23 cellular contexts compared by ENCODE assay signal in genomic region chr17:30472238-30472890, GRCh38. TPM values are rescaled to one million over a fixed set of nuclear protein-coding genes. Genes with fewer than 3 reads are reported as not detected.
DNase-seq lines count a peak whose midpoint lies in the region; ATAC-seq, FAIRE-seq and TF ChIP-seq lines count a peak whose summit lies in the region.
"Had no signal": no experiment of that assay in that cellular context is flagged by ENCODE, and none has a peak within 500 bp of the region (broad histone marks: within the 10 kb centered on the region; RNA-seq: fewer than 3 reads in every experiment).

No MANE protein-coding gene starts in this region.

- no peak overlapping the region for H3K4me3 Mint-ChIP-seq in activated CD8-positive, alpha-beta memory T cell treated with anti-CD3 and anti-CD28 coated beads, Interleukin-2, amount 10 ng/mL, durations not matched to agents 7 days and 5 days
- H3K4me3 Mint-ChIP-seq: activated CD4-positive, alpha-beta memory T cell treated with anti-CD3 and anti-CD28 coated beads for 36 hours; activated naive CD8-positive, alpha-beta T cell treated with anti-CD3 and anti-CD28 coated beads, Interleukin-2, amount 10 ng/mL, durations not matched to agents 7 days and 5 days; activated T-cell treated with anti-CD3 and anti-CD28 coated beads, Interleukin-2, amount 50 U/mL, for 4 hours; B cell had no signal

- CTCF ChIA-PET in HEK293 (lab: Yijun Ruan, JAX) = interaction anchor here (0.6 to 0.8 kb wide), 3 partner anchors 81 to 165 kb away, joined by 3 to 4 read pairs (median 3); no protein-coding TSS in a partner anchor
- CTCF ChIA-PET in activated CD8-positive, alpha-beta memory T cell treated with anti-CD3 and anti-CD28 coated beads, Interleukin-2, amount 10 ng/mL, durations not matched to agents 7 days and 5 days (lab: Charles Lee) = no interaction called here

- no peaks in the 10 kb centered on the region for H3K79me1 ChIP-seq in neuronal stem cell (ENCODE audit: low read depth, low read length)

- H3K36me3 ChIP-seq in HEK293 (ENCODE audit: control insufficient read depth in 2 of 2, insufficient read depth in 1 of 2, low read length in 2 of 2) (peaks cover 0 to under 1% of the 10 kb centered on the region in 2 experiments; a peak in 2 of 3 replicates), esophagus (ENCODE audit: control insufficient read depth in 2 of 2, insufficient read depth in 2 of 2, low read length in 1 of 2) (no peaks in the 10 kb centered on the region), neuronal stem cell (replicated peaks in 1 of 2; ENCODE audit: control insufficient read depth in 2 of 2, insufficient read depth in 2 of 2, low read length in 2 of 2) (no peaks in the 10 kb centered on the region), pancreas (no peaks in the 10 kb centered on the region), small intestine (ENCODE audit: control insufficient read depth in 2 of 2, insufficient read depth in 2 of 2, low read length in 2 of 2) (no peaks in the 10 kb centered on the region)
- H3K36me3 ChIP-seq: gastroesophageal sphincter, thyroid gland had no signal

- no peak overlapping the region for H2BK15ac ChIP-seq in neuronal stem cell (ENCODE audit: low read length)

- intact Hi-C loops in pancreas (cut with DNase I) = no loop called here

- H2BK120ac ChIP-seq in neuronal stem cell (ENCODE audit: low read depth, low read length) = no peak overlapping the region

- no peak overlapping the region for H2AK5ac ChIP-seq in neuronal stem cell (ENCODE audit: low read depth, low read length)

- H3K36me3 Mint-ChIP-seq in activated CD8-positive, alpha-beta memory T cell treated with anti-CD3 and anti-CD28 coated beads, Interleukin-2, amount 10 ng/mL, durations not matched to agents 7 days and 5 days = peaks cover 2% of the 10 kb centered on the region

- no peak overlapping the region for H3K4me3 ChIP-seq in HEK293 (ENCODE audit: low read depth, low read length)
- H3K4me3 ChIP-seq in esophagus (ENCODE audit: low read depth in 1 of 2, low read length in 2 of 2) = peak overlapping the region; percentile 1 to 52
- no peak overlapping the region for H3K4me3 ChIP-seq in neuronal stem cell (ENCODE audit: low read length in 2 of 2)
- no peak overlapping the region for H3K4me3 ChIP-seq in pancreas
- no peak overlapping the region for H3K4me3 ChIP-seq in small intestine (ENCODE audit: low read depth in 1 of 2, low read length in 2 of 2)
- H3K4me3 ChIP-seq: psoas muscle, thyroid gland had no signal

- FAIRE-seq in pancreas (lab: Jason Lieb, UNC) (no peak), small intestine (lab: Jason Lieb, UNC) (no peak)

- no peak overlapping the region for H2BK5ac ChIP-seq in neuronal stem cell (ENCODE audit: low read length)

- H3K27me3 ChIP-seq in esophagus (ENCODE audit: control insufficient read depth in 1 of 2, insufficient read depth in 2 of 2, low read length in 2 of 2) = no peaks in the 10 kb centered on the region
- no peaks in the 10 kb centered on the region for H3K27me3 ChIP-seq in neuronal stem cell (ENCODE audit: control insufficient read depth in 3 of 3, insufficient read depth in 3 of 3, low read depth in 1 of 3, low read length in 3 of 3)
- H3K27me3 ChIP-seq in pancreas = no peaks in the 10 kb centered on the region
- no peaks in the 10 kb centered on the region for H3K27me3 ChIP-seq in small intestine (ENCODE audit: control insufficient read depth in 2 of 2, insufficient read depth in 2 of 2, low read length in 2 of 2)
- H3K27me3 ChIP-seq: gastroesophageal sphincter, thyroid gland had no signal

- peaks cover 17% of the 10 kb centered on the region for H3K4me1 Mint-ChIP-seq in activated CD8-positive, alpha-beta memory T cell treated with anti-CD3 and anti-CD28 coated beads, Interleukin-2, amount 10 ng/mL, durations not matched to agents 7 days and 5 days

- no peak overlapping the region for H4K91ac ChIP-seq in neuronal stem cell (ENCODE audit: low read depth, low read length, poor library complexity)

- POLR2A ChIA-PET in HEK293 (lab: Yijun Ruan, JAX) = no interaction called here

- H4K8ac ChIP-seq in neuronal stem cell (ENCODE audit: low read depth, low read length) = no peak overlapping the region

- no peaks in the 10 kb centered on the region for H3K27me3 Mint-ChIP-seq in activated CD8-positive, alpha-beta memory T cell treated with anti-CD3 and anti-CD28 coated beads, Interleukin-2, amount 10 ng/mL, durations not matched to agents 7 days and 5 days
- H3K27me3 Mint-ChIP-seq: activated naive CD8-positive, alpha-beta T cell treated with anti-CD3 and anti-CD28 coated beads, Interleukin-2, amount 10 ng/mL, durations not matched to agents 7 days and 5 days; B cell had no signal

- H3K18ac ChIP-seq in neuronal stem cell (ENCODE audit: low read length) = no peak overlapping the region

- H3K4me1 ChIP-seq in HEK293 (ENCODE audit: control insufficient read depth, insufficient read depth, low read length) (peaks cover 5% of the 10 kb centered on the region; the same call in 1 of the 2 replicates), esophagus (ENCODE audit: control insufficient read depth in 2 of 2, insufficient read depth in 2 of 2, low read length in 1 of 2) (no peaks in the 10 kb centered on the region), neuronal stem cell (ENCODE audit: control insufficient read depth in 2 of 2, insufficient read depth in 1 of 2, low read depth in 1 of 2, low read length in 2 of 2) (peaks cover 6 to 9% of the 10 kb centered on the region in 2 donors), pancreas (no peaks in the 10 kb centered on the region), small intestine (ENCODE audit: control insufficient read depth in 2 of 2, insufficient read depth in 1 of 2, low read depth in 1 of 2, low read length in 1 of 2) (no peaks in the 10 kb centered on the region)

- H3K9ac ChIP-seq in neuronal stem cell (ENCODE audit: low read depth, low read length, poor library complexity) = no peak overlapping the region

- DNase-seq in NCI-H69 (lab: John Stamatoyannopoulos, UW) (peak; percentile 22), neuronal stem cell (ENCODE audit: low spot score) (no peak), pancreas (no peak), small intestine (no peak)
- no peak for DNase-seq in activated CD8-positive, alpha-beta memory T cell treated with anti-CD3 and anti-CD28 coated beads, Interleukin-2, amount 10 ng/mL, durations not matched to agents 7 days and 5 days
- DNase-seq: activated CD4-positive, alpha-beta memory T cell treated with anti-CD3 and anti-CD28 coated beads for 36 hours; activated naive CD8-positive, alpha-beta T cell treated with anti-CD3 and anti-CD28 coated beads, Interleukin-2, amount 10 ng/mL, durations not matched to agents 7 days and 5 days; activated T-cell treated with anti-CD3 and anti-CD28 coated beads, Interleukin-2, amount 50 U/mL, for 4 hours; Calu3; caudate nucleus; effector CD8-positive, alpha-beta T cell; H7; left ventricle myocardium superior; NCI-H1092 treated with DMSO at 0.1 percent for 48 hours; NCI-H2227 treated with DMSO at 0.1 percent for 48 hours; psoas muscle; thyroid gland had no signal

- no peak overlapping the region for H3K4me2 ChIP-seq in neuronal stem cell (ENCODE audit: insufficient read depth, low read length, poor library complexity, severe bottlenecking)

- peak overlapping the region; percentile 80 for H2AFZ ChIP-seq in neuronal stem cell (ENCODE audit: low read length)

- H3K14ac ChIP-seq in neuronal stem cell (ENCODE audit: low read length) = no peak overlapping the region

- no peaks in the 10 kb centered on the region for H3K9me3 Mint-ChIP-seq in activated CD8-positive, alpha-beta memory T cell treated with anti-CD3 and anti-CD28 coated beads, Interleukin-2, amount 10 ng/mL, durations not matched to agents 7 days and 5 days (ENCODE audit: low read depth)
- H3K9me3 Mint-ChIP-seq: activated CD4-positive, alpha-beta memory T cell treated with anti-CD3 and anti-CD28 coated beads for 36 hours; activated naive CD8-positive, alpha-beta T cell treated with anti-CD3 and anti-CD28 coated beads, Interleukin-2, amount 10 ng/mL, durations not matched to agents 7 days and 5 days; activated T-cell treated with anti-CD3 and anti-CD28 coated beads, Interleukin-2, amount 50 U/mL, for 4 hours had no signal

- whole genome bisulfite sequencing in esophagus, 2 donors = 38 to 56% methylated on average over 10 of the region's 10 CpGs
- no CpG with 5 or more reads among the region's 10 CpGs for WGBS in neuronal stem cell (ENCODE audit: extremely low coverage in 2 of 2, insufficient read length in 2 of 2, insufficient replicate concordance in 1 of 2), 2 donors
- 50 to 60% methylated on average over 10 of the region's 10 CpGs for WGBS in pancreas, 2 donors
- WGBS in small intestine, 3 donors = 67 to 76% (median 75%) methylated on average over 10 of the region's 10 CpGs

- no peak overlapping the region for H3K27ac Mint-ChIP-seq in activated CD8-positive, alpha-beta memory T cell treated with anti-CD3 and anti-CD28 coated beads, Interleukin-2, amount 10 ng/mL, durations not matched to agents 7 days and 5 days
- H3K27ac Mint-ChIP-seq: activated CD4-positive, alpha-beta memory T cell treated with anti-CD3 and anti-CD28 coated beads for 36 hours; activated naive CD8-positive, alpha-beta T cell treated with anti-CD3 and anti-CD28 coated beads, Interleukin-2, amount 10 ng/mL, durations not matched to agents 7 days and 5 days; B cell had no signal

- H3K23ac ChIP-seq in neuronal stem cell (ENCODE audit: low read depth, low read length, poor library complexity) = no peak overlapping the region

- TF ChIP-seq CTCF in HEK293 (tag by site-specific recombination; IDR thresholded peaks at IDR 0.05) (no peak), pancreas (IDR thresholded peaks at IDR 0.05) (no peak)

- no peak overlapping the region for H3K4ac ChIP-seq in neuronal stem cell (ENCODE audit: low read length)

- H3K27ac ChIP-seq in HEK293 (ENCODE audit: extremely low read depth, low read depth, low read length) (no peak overlapping the region), esophagus (ENCODE audit: low read depth in 2 of 2, low read length in 1 of 2) (peak overlapping the region; percentile 59 to 78), neuronal stem cell (replicated peaks; ENCODE audit: low read length) (peak overlapping the region; percentile 57), pancreas (no peak overlapping the region), small intestine (ENCODE audit: low read depth in 1 of 2, low read length in 1 of 2) (no peak overlapping the region)
- H3K27ac ChIP-seq: gastroesophageal sphincter, psoas muscle, thyroid gland, VCaP had no signal

- H2BK12ac ChIP-seq in neuronal stem cell (ENCODE audit: low read length) = no peak overlapping the region

- ATAC-seq in GM21515 (IDR thresholded peaks at IDR 0.05; ENCODE audit: unreplicated experiment) (no peak), pancreas (no peak)
- ATAC-seq in activated CD8-positive, alpha-beta memory T cell treated with anti-CD3 and anti-CD28 coated beads, Interleukin-2, amount 10 ng/mL, durations not matched to agents 7 days and 5 days = no peak
- ATAC-seq: activated T-cell treated with anti-CD3 and anti-CD28 coated beads, Interleukin-2, amount 50 U/mL, for 4 hours; gastroesophageal sphincter; left ventricle myocardium superior; psoas muscle had no signal

- no peaks in the 10 kb centered on the region for H3K9me3 ChIP-seq in HEK293 (ENCODE audit: control insufficient read depth, insufficient read depth, low read depth, low read length)
- no peaks in the 10 kb centered on the region for H3K9me3 ChIP-seq in esophagus (ENCODE audit: control insufficient read depth in 2 of 2, insufficient read depth in 1 of 2, low read depth in 1 of 2, low read length in 1 of 2)
- H3K9me3 ChIP-seq in neuronal stem cell (replicated peaks in 1 of 2; ENCODE audit: control insufficient read depth in 2 of 2, insufficient read depth in 1 of 2, low read depth in 1 of 2, low read length in 2 of 2) = no peaks in the 10 kb centered on the region
- H3K9me3 ChIP-seq in pancreas = no peaks in the 10 kb centered on the region
- no peaks in the 10 kb centered on the region for H3K9me3 ChIP-seq in small intestine (ENCODE audit: control insufficient read depth, low read depth)
- H3K9me3 ChIP-seq: gastroesophageal sphincter, psoas muscle, thyroid gland had no signal

RNA-seq across cellular contexts. Expression of gene GOSR1, which starts 4.8 kb away (rescaled TPM):
- polyA plus RNA-seq in esophagus (10 to 100 TPM in 1 of 2 donors, 1 to 10 TPM in 1; 9.8 to 14.5 TPM), pancreas (10 to 100 TPM; 11.7 to 14.2 TPM), small intestine (10 to 100 TPM; 13.2 to 22.7 (median 14.5) TPM)
- polyA plus RNA-seq in neuronal stem cell (2013, experiment 1 of 2) = 28.1 TPM
- 30.2 TPM for polyA plus RNA-seq in neuronal stem cell (2013, experiment 2 of 2)
- 10 to 100 TPM; 45.3 to 49.3 TPM for total RNA-seq in activated CD8-positive, alpha-beta memory T cell treated with anti-CD3 and anti-CD28 coated beads, Interleukin-2, amount 10 ng/mL, durations not matched to agents 7 days and 5 days
- 10 to 100 TPM; 19.7 to 30.1 (median 26.6) TPM for total RNA-seq in pancreas

Comparison
In these comparisons a context has a peak if more than half of its experiments do, and no peak if none do; other contexts are left out.
1. H3K27ac ChIP-seq: peak in esophagus (2 of 2) and neuronal stem cell (single experiment); none in HEK293 (single experiment), pancreas (0 of 4) and small intestine (0 of 2).
2. H3K4me3 ChIP-seq: peak in esophagus (2 of 2); none in HEK293 (single experiment), neuronal stem cell (0 of 2), pancreas (0 of 4) and small intestine (0 of 2).